ENCODE assay signal across 27 cellular contexts in the genomic region with DNA sequence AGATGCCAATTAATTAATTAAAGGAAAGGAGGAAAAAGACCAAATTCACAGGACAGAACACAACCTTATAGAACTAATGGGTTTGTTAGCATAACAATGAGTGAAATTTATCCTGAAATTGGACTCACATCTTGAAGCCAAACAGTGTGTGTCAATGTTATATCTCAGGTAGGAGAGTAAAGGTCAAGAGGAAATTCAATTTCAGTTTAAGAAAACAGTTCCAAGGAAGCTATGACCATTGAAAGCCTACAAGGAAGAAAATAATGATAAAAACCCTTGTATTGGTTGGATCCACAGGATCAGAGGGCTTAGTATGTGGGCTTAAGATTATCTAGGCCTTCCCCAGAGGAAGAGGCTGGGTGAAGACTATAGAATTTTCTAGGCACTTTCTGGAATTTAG.
"Had no signal": no experiment of that assay in that cellular context is flagged by ENCODE, and none has a peak within 500 bp of the region (broad histone marks: within the 10 kb centered on the region; RNA-seq: fewer than 3 reads in every experiment).

No MANE protein-coding gene starts in this region.

- H3K4me1 ChIP-seq: right lobe of liver, vagina had no signal

- ATAC-seq: stimulated activated memory B cell treated with anti-CD40 and anti-IgM and Interleukin-4, amounts not matched to agents 10 μg/mL and 1 μg/mL and 100 μg/mL, for 72 hours; stimulated activated naive CD8-positive, alpha-beta T cell treated with anti-CD3 and anti-CD28 coated beads, Interleukin-15, amount 100 ng/mL, for 72 hours had no signal

- H3K27me3 ChIP-seq: heart right ventricle, neural progenitor cell, neutrophil, ovary, right atrium auricular region, right lobe of liver, tibial nerve, vagina had no signal

- H3K4me3 ChIP-seq: heart right ventricle, left ventricle myocardium inferior, lung, neural progenitor cell, ovary, right atrium auricular region, right lobe of liver, smooth muscle cell, tibial nerve, vagina had no signal

- H3K27ac ChIP-seq: heart right ventricle, left ventricle myocardium inferior, neural progenitor cell, ovary, right atrium auricular region, right lobe of liver, tibial nerve, vagina had no signal

- DNase-seq: heart right ventricle; hippocampal formation; kidney; left ventricle myocardium inferior; mesendoderm; midbrain; naive B cell; natural killer cell; nephron progenitor cell; occipital lobe; ovary; right lobe of liver; stimulated activated CD4-positive, alpha-beta T cell treated with anti-CD3 and anti-CD28 coated beads, Interleukin-1b, Interleukin-23, amount 100 ng/mL, for 48 hours; stimulated activated CD4-positive, alpha-beta T cell treated with anti-CD3 and anti-CD28 coated beads, Interleukin-2, amount 100 ng/mL, for 48 hours; stimulated activated CD4-positive, alpha-beta T cell treated with anti-CD3 and anti-CD28 coated beads, Interleukin-4, amount 100 ng/mL, for 4 hours; stimulated activated CD8-positive, alpha-beta memory T cell treated with anti-CD3 and anti-CD28 coated beads, Interleukin-4, amount 100 ng/mL, for 48 hours; stimulated activated naive CD4-positive, alpha-beta T cell treated with Interleukin-2 at 50 U/mL for 16 hours; stimulated activated naive CD8-positive, alpha-beta T cell treated with anti-CD3 and anti-CD28 coated beads, Interleukin-15, amount 100 ng/mL, for 72 hours; substantia nigra had no signal

- H3K36me3 ChIP-seq: heart right ventricle, left ventricle myocardium inferior, neural progenitor cell, neutrophil, ovary, right atrium auricular region, right lobe of liver, vagina had no signal

- H2AFZ ChIP-seq: neural progenitor cell had no signal

- H3K9me3 ChIP-seq: neutrophil, ovary, right lobe of liver, tibial nerve, vagina had no signal

- H3K4me2 ChIP-seq: neural progenitor cell, smooth muscle cell had no signal
